Comparison of ENCODE assay signal across 15 cellular contexts in genomic region chr9:4086119-4087088, GRCh38.
DNase-seq lines count a peak whose midpoint lies in the region; ATAC-seq, FAIRE-seq and TF ChIP-seq lines count a peak whose summit lies in the region.
"Had no signal": no experiment of that assay in that cellular context is flagged by ENCODE, and none has a peak within 500 bp of the region (broad histone marks: within the 10 kb centered on the region; RNA-seq: fewer than 3 reads in every experiment).

No MANE protein-coding gene starts in this region.

- no peak for TF ChIP-seq CTCF in bronchial epithelial cell (IDR thresholded peaks at IDR 0.05; ENCODE audit: insufficient read depth, low read length, severe bottlenecking)

- intact Hi-C loops in Right ventricle myocardium superior (cut with DNase I) (no loop called here), cardiac septum (cut with DNase I) (loop anchor here (10.0 kb wide), 1 partner anchor 208 kb away; no protein-coding TSS in a partner anchor), left colon (cut with DNase I, micrococcal nuclease) (no loop called here)

- no peaks in the 10 kb centered on the region for H3K36me3 ChIP-seq in bronchial epithelial cell (ENCODE audit: control insufficient read depth, insufficient read depth, low read length)
- H3K36me3 ChIP-seq: neural progenitor cell, uterus had no signal

- ATAC-seq in Right ventricle myocardium superior (ENCODE audit: poor library complexity): peak; percentile 68
- peak; percentile 54 for ATAC-seq in left colon
- ATAC-seq in HG02884 (IDR thresholded peaks at IDR 0.05; ENCODE audit: unreplicated experiment): no peak
- ATAC-seq: activated naive CD8-positive, alpha-beta T cell treated with anti-CD3 and anti-CD28 coated beads, Interleukin-2, amount 50 U/mL, for 24 hours; GM23338 had no signal

- DNase-seq in Right ventricle myocardium superior (peak; percentile 51), cardiac septum (ENCODE audit: low spot score) (no peak), bronchial epithelial cell (ENCODE audit: low read depth) (peak; percentile 35), left colon (no peak), HK-2 (ENCODE audit: unreplicated experiment) (no peak), NCI-H2196 (lab: John Stamatoyannopoulos, UW; ENCODE audit: unreplicated experiment) (no peak)
- no peak for DNase-seq in activated naive CD4-positive, alpha-beta T cell treated with Interleukin-2 at 50 U/mL for 16 hours
- DNase-seq: activated naive CD8-positive, alpha-beta T cell treated with anti-CD3 and anti-CD28 coated beads, Interleukin-2, amount 50 U/mL, for 24 hours; NCI-H146; NCI-H526; SHP77 treated with DMSO at 0.1 percent for 48 hours; uterus had no signal

- peak; percentile 72 for FAIRE-seq in bronchial epithelial cell (lab: Jason Lieb, UNC)

- H3K27me3 ChIP-seq in bronchial epithelial cell (ENCODE audit: control insufficient read depth, insufficient read depth, low read length): no peaks in the 10 kb centered on the region
- H3K27me3 ChIP-seq: neural progenitor cell, uterus had no signal

- no peak overlapping the region for H3K4me3 ChIP-seq in bronchial epithelial cell (ENCODE audit: low read depth, low read length)
- H3K4me3 ChIP-seq: GM23338, neural progenitor cell, uterus had no signal

Comparison
In these comparisons a context has a peak if more than half of its experiments do, and no peak if none do; other contexts are left out.
1. DNase-seq: peak in Right ventricle myocardium superior (single experiment) and bronchial epithelial cell (single experiment); none in cardiac septum (single experiment), left colon (0 of 2), HK-2 (single experiment), activated naive CD4-positive, alpha-beta T cell treated with Interleukin-2 at 50 U/mL for 16 hours (single experiment) and NCI-H2196 (single experiment).